22 cellular contexts compared by ENCODE assay signal in the genomic region with DNA sequence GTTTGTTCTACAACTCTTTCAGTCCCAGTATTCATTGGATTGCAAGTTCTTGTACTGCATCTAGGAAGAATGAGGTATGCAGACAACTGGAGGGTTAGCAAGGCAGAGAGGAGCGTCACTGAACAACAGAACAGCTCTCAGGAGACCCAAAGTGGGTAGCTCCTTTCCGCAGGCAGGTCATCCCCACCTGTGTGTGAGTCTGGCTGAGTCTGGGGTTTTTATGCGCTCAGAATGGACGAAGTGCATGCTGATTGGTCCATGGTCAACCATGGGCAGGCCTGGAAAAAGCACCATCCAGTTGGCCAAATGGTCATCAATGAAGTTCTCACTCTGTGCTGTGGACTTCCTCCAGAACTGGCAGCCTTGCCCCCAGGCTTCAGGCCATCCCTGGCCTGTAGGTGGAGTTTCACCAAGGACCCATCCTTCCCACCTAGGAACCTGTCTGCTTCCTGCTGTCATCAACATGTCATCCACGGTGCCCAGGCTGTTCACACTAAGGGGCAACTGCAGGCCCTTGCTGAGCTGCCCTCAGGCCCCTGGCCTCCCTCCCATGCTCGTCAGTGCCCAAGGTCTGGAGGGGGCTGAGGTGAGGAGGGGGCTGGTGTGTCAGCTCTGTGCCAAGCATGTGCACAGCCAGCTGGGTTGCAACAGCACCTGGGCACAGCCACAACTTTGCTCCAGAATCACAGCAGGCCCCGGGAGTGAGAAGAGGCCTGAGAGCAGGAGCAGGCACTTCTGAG. TPM values are rescaled to one million over a fixed set of nuclear protein-coding genes. Genes with fewer than 3 reads are reported as not detected.
A peak's percentile ranks its signal among the peaks of the same experiment; 100 is the strongest.
DNase-seq lines count a peak whose midpoint lies in the region; ATAC-seq and TF ChIP-seq lines count a peak whose summit lies in the region.
"Had no signal": no experiment of that assay in that cellular context is flagged by ENCODE, and none has a peak within 500 bp of the region (broad histone marks: within the 10 kb centered on the region; RNA-seq: fewer than 3 reads in every experiment).

No MANE protein-coding gene starts in this region.

- no peak overlapping the region for H3K4me3 Mint-ChIP-seq in WTC11
- H3K4me3 Mint-ChIP-seq in endodermal cell: no peak overlapping the region
- no peak overlapping the region for H3K4me3 Mint-ChIP-seq in stimulated activated effector memory CD8-positive, alpha-beta T cell treated with anti-CD3 and anti-CD28 coated beads, Interleukin-12 subunit alpha, Interleukin-12 subunit beta, amount 100 ng/mL, for 72 hours
- H3K4me3 Mint-ChIP-seq: B cell; CD8-positive, alpha-beta T cell; GM23338; HFFc6 had no signal

- H3K36me3 ChIP-seq in endodermal cell (ENCODE audit: control insufficient read depth, insufficient read depth, low read length): no peaks in the 10 kb centered on the region
- H3K36me3 ChIP-seq: BLaER1 treated with 17β-estradiol and CSF1 and Interleukin-3, amounts not matched to agents 10 nM and 100 nM had no signal

- no peaks in the 10 kb centered on the region for H3K4me1 ChIP-seq in endodermal cell (ENCODE audit: control insufficient read depth, insufficient read depth, low read length)
- H3K4me1 ChIP-seq: BLaER1 treated with 17β-estradiol and CSF1 and Interleukin-3, amounts not matched to agents 10 nM and 100 nM had no signal

- H3K27me3 Mint-ChIP-seq in WTC11 (ENCODE audit: low read depth) (no peaks in the 10 kb centered on the region), endodermal cell (ENCODE audit: insufficient read depth) (peaks cover 7% of the 10 kb centered on the region)

- peak; percentile 73 for DNase-seq in cardiac septum (ENCODE audit: low spot score)
- no peak for DNase-seq in left ventricle myocardium superior
- no peak for DNase-seq in WTC11 (ENCODE audit: low spot score)
- no peak for DNase-seq in endodermal cell
- DNase-seq in stimulated activated effector memory CD8-positive, alpha-beta T cell treated with anti-CD3 and anti-CD28 coated beads, Interleukin-12 subunit alpha, Interleukin-12 subunit beta, amount 100 ng/mL, for 72 hours (ENCODE audit: low spot score in 2 of 2): no peak
- DNase-seq in COR-L47 (lab: John Stamatoyannopoulos, UW): no peak
- DNase-seq: 8988T; CD8-positive, alpha-beta T cell; DMS 273 treated with DMSO at 0.1 percent for 48 hours; DMS53; DND-41; EL; H7; HFFc6; IMR-90; KBM-7 had no signal

- H3K9me3 Mint-ChIP-seq in WTC11 (no peaks in the 10 kb centered on the region), endodermal cell (no peaks in the 10 kb centered on the region)
- no peaks in the 10 kb centered on the region for H3K9me3 Mint-ChIP-seq in stimulated activated effector memory CD8-positive, alpha-beta T cell treated with anti-CD3 and anti-CD28 coated beads, Interleukin-12 subunit alpha, Interleukin-12 subunit beta, amount 100 ng/mL, for 72 hours
- H3K9me3 Mint-ChIP-seq: CD8-positive, alpha-beta T cell; GM23338; HFFc6 had no signal

- CTCF ChIA-PET in WTC11 (lab: Charles Lee): interaction anchor here (1.0 to 2.0 kb wide), 7 partner anchors 11 to 201 kb away, joined by 3 to 8 read pairs (median 5); partner anchors contain the start of gene TFCP2L1

- intact Hi-C loops in cardiac septum (cut with DNase I) (loop anchor here (10.0 kb wide), 1 partner anchor 201 kb away; no protein-coding TSS in a partner anchor), left ventricle myocardium superior (cut with micrococcal nuclease) (no loop called here)

- H3K4me3 ChIP-seq in endodermal cell (ENCODE audit: low read length): no peak overlapping the region
- H3K4me3 ChIP-seq: BLaER1 treated with 17β-estradiol and CSF1 and Interleukin-3, amounts not matched to agents 10 nM and 100 nM; GM23338 had no signal

- no peak overlapping the region for H3K9ac ChIP-seq in endodermal cell (ENCODE audit: extremely low read depth, low read length, poor library complexity, severe bottlenecking)
- H3K9ac ChIP-seq: BLaER1 treated with 17β-estradiol and CSF1 and Interleukin-3, amounts not matched to agents 10 nM and 100 nM had no signal

- no peaks in the 10 kb centered on the region for H3K27me3 ChIP-seq in endodermal cell (ENCODE audit: control insufficient read depth, insufficient read depth, low read length, poor library complexity, severe bottlenecking)
- H3K27me3 ChIP-seq: BLaER1 treated with 17β-estradiol and CSF1 and Interleukin-3, amounts not matched to agents 10 nM and 100 nM had no signal

- H3K36me3 Mint-ChIP-seq in WTC11 (no peaks in the 10 kb centered on the region), endodermal cell (ENCODE audit: low read depth) (no peaks in the 10 kb centered on the region)
- H3K36me3 Mint-ChIP-seq in stimulated activated effector memory CD8-positive, alpha-beta T cell treated with anti-CD3 and anti-CD28 coated beads, Interleukin-12 subunit alpha, Interleukin-12 subunit beta, amount 100 ng/mL, for 72 hours: no peaks in the 10 kb centered on the region
- H3K36me3 Mint-ChIP-seq: CD8-positive, alpha-beta T cell had no signal

- H3K27ac Mint-ChIP-seq in WTC11 (no peak overlapping the region), endodermal cell (no peak overlapping the region)
- no peak overlapping the region for H3K27ac Mint-ChIP-seq in stimulated activated effector memory CD8-positive, alpha-beta T cell treated with anti-CD3 and anti-CD28 coated beads, Interleukin-12 subunit alpha, Interleukin-12 subunit beta, amount 100 ng/mL, for 72 hours
- H3K27ac Mint-ChIP-seq: B cell; CD8-positive, alpha-beta T cell; GM23338; HFFc6 had no signal

- H3K27ac ChIP-seq in endodermal cell (ENCODE audit: low read depth, low read length): no peak overlapping the region
- H3K27ac ChIP-seq: BLaER1 treated with 17β-estradiol and CSF1 and Interleukin-3, amounts not matched to agents 10 nM and 100 nM; HL-60 had no signal

- TF ChIP-seq CTCF in WTC11 (IDR thresholded peaks at IDR 0.05): no peak
- peak; percentile 18 for TF ChIP-seq CTCF in endodermal cell (conservative IDR thresholded peaks at IDR 0.05)

- POLR2A ChIA-PET in WTC11 (lab: Charles Lee): no interaction called here

- no peaks in the 10 kb centered on the region for H3K9me3 ChIP-seq in endodermal cell (ENCODE audit: control insufficient read depth, low read length)

- no peak for ATAC-seq in left ventricle myocardium superior
- ATAC-seq in WTC11: no peak
- ATAC-seq in stimulated activated effector memory CD8-positive, alpha-beta T cell treated with anti-CD3 and anti-CD28 coated beads, Interleukin-12 subunit alpha, Interleukin-12 subunit beta, amount 100 ng/mL, for 72 hours: peak; percentile 17
- no peak for ATAC-seq in GM19397 (IDR thresholded peaks at IDR 0.05; ENCODE audit: unreplicated experiment)
- ATAC-seq in GM21381 (IDR thresholded peaks at IDR 0.05; ENCODE audit: unreplicated experiment): no peak
- ATAC-seq: CD8-positive, alpha-beta T cell; GM23338 had no signal

- H3K4me1 Mint-ChIP-seq in WTC11 (no peaks in the 10 kb centered on the region), endodermal cell (no peaks in the 10 kb centered on the region)
- H3K4me1 Mint-ChIP-seq in stimulated activated effector memory CD8-positive, alpha-beta T cell treated with anti-CD3 and anti-CD28 coated beads, Interleukin-12 subunit alpha, Interleukin-12 subunit beta, amount 100 ng/mL, for 72 hours: peaks cover 8% of the 10 kb centered on the region
- H3K4me1 Mint-ChIP-seq: B cell, GM23338 had no signal

- 85 to 96% methylated on average over 3 to 7 of the region's 7 CpGs for WGBS in endodermal cell (ENCODE audit: insufficient coverage in 1 of 2, insufficient read length in 1 of 2), 2 experiments

TF ChIP-seq in WTC11, 78 proteins besides CTCF, POLR2A, EP300 and RAD21:
- TF ChIP-seq ELF4 (CRISPR knock-in tag; IDR thresholded peaks at IDR 0.05; ENCODE audit: low read depth) (no peak), RELA (CRISPR knock-in tag; IDR thresholded peaks at IDR 0.05; ENCODE audit: borderline replicate concordance) (0 out of 2 replicates have a peak, but pooled peaks have one; percentile 24)

RNA-seq across cellular contexts. Expression of gene TFCP2L1, which starts 11.1 kb away (rescaled TPM):
- total RNA-seq in cardiac septum (0.03 TPM), left ventricle myocardium superior (0.17 TPM), WTC11 (2021) (3.3 to 4.3 TPM (median 3.7 TPM) in 3 replicates), endodermal cell (1 to 10 TPM; 3.3 to 4.3 TPM)
- 0.28 TPM for polyA plus RNA-seq in endodermal cell (2013, experiment 1 of 2)
- polyA plus RNA-seq in endodermal cell (2013, experiment 2 of 2): 0.21 TPM
- total RNA-seq: B cell, IMR-90 had no signal
- polyA plus RNA-seq: IMR-90 had no signal
